ENCODE assay signal across 22 cellular contexts in the genomic region with DNA sequence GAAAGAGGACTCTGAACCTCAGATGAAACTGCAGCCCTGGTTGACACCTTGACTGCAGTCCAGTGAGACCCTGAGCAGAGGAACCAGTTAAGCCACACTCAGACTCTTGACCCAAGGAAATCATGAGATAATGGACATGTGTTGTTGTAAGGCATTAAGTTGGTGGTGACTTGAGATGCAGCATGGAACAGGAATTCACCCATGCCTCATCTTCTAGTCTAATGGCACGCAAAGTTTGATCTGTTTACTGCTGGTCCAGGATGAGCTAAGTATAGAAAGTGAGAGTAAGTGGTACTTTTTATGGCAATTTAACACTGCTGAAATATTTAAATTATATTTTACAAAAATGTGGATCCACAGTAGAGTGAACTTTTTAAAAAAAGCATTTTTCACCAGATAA.
"Had no signal": no experiment of that assay in that cellular context is flagged by ENCODE, and none has a peak within 500 bp of the region (broad histone marks: within the 10 kb centered on the region; RNA-seq: fewer than 3 reads in every experiment).

No MANE protein-coding gene starts in this region.

- DNase-seq: effector CD4-positive, alpha-beta T cell; endodermal cell; erythroblast; heart left ventricle; hippocampal formation; left colon; left ventricle myocardium superior; mesenchymal stem cell; naive B cell; psoas muscle; retina; right lobe of liver; spleen; stimulated activated CD4-positive, alpha-beta T cell treated with anti-CD3 and anti-CD28 coated beads, Interleukin-15, amount 100 ng/mL, for 24 hours; stimulated activated CD4-positive, alpha-beta T cell treated with anti-CD3 and anti-CD28 coated beads, Interleukin-1b, Interleukin-23, amount 100 ng/mL, for 48 hours; stimulated activated CD4-positive, alpha-beta T cell treated with anti-CD3 and anti-CD28 coated beads, Interleukin-4, amount 100 ng/mL, for 24 hours had no signal

- H3K27ac Mint-ChIP-seq: endodermal cell; naive B cell; nephron; stimulated activated memory B cell treated with anti-CD40 and anti-IgM and Interleukin-4, amounts not matched to agents 10 μg/mL and 1 μg/mL and 100 μg/mL, for 72 hours had no signal

- H3K27ac ChIP-seq: heart left ventricle, psoas muscle, right lobe of liver, spleen had no signal

- H3K4me1 Mint-ChIP-seq: stimulated activated memory B cell treated with anti-CD40 and anti-IgM and Interleukin-4, amounts not matched to agents 10 μg/mL and 1 μg/mL and 100 μg/mL, for 72 hours had no signal

- H3K9me3 ChIP-seq: right lobe of liver had no signal

- H3K36me3 ChIP-seq: heart left ventricle, right lobe of liver, spleen had no signal

- FAIRE-seq: colon, endothelial cell of umbilical vein, frontal cortex had no signal

- H3K4me3 ChIP-seq: heart left ventricle, lung, psoas muscle, right lobe of liver, spleen had no signal

- ATAC-seq: heart left ventricle; left colon; left ventricle myocardium superior; psoas muscle; right lobe of liver; stimulated activated memory B cell treated with anti-CD40 and anti-IgM and Interleukin-4, amounts not matched to agents 10 μg/mL and 1 μg/mL and 100 μg/mL, for 72 hours had no signal

- H3K4me3 Mint-ChIP-seq: endodermal cell; naive B cell; nephron; stimulated activated memory B cell treated with anti-CD40 and anti-IgM and Interleukin-4, amounts not matched to agents 10 μg/mL and 1 μg/mL and 100 μg/mL, for 72 hours had no signal

- H3K27me3 ChIP-seq: heart left ventricle, right lobe of liver had no signal

- H3K4me1 ChIP-seq: heart left ventricle, psoas muscle, right lobe of liver had no signal
